20 cellular contexts compared by ENCODE assay signal in the genomic region with DNA sequence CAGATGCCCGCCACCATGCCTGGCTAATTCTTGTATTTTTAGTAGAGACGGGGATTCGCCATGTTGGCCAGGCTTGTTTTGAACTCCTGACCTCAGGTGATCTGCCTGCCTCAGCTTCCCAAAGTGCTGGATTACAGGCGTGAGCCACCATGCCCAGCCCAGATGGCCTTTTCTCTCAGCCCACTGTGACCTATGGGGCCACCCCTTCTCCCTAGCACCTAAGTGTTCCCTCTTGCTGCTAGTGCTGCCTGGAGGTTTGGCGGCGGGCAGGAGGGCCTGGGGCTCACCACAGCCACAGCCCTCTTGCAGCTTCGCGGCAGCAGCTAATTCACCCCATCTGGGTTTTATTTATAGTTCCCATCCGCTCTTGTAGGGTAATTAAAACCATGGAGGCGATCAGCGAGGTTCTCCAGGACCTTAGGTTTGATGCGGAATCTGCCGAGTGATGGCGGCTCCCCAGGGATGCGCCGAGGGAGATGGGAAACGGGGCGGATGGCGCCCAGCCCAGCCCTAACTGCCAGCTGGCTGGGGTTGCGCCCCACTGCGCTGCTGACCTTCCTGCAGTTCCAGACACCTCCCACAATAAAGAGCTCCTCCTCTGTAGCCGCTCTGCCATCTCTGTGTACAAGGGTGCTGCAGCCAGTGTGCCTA. TPM values are rescaled to one million over a fixed set of nuclear protein-coding genes. Genes with fewer than 3 reads are reported as not detected.
DNase-seq lines count a peak whose midpoint lies in the region; ATAC-seq and TF ChIP-seq lines count a peak whose summit lies in the region.
"Had no signal": no experiment of that assay in that cellular context is flagged by ENCODE, and none has a peak within 500 bp of the region (broad histone marks: within the 10 kb centered on the region; RNA-seq: fewer than 3 reads in every experiment).

No MANE protein-coding gene starts in this region.

- no peak for DNase-seq in activated T-helper 2 cell treated with anti-CD3 and anti-CD28 coated beads, Interferon-gamma antibody, Interleukin-2, Interleukin-4, amounts not matched to agents 10 μg/mL and 5 μg/mL and 100 μg/mL, durations not matched to agents 14 hours and 24 hours and 36 hours (ENCODE audit: low spot score)
- DNase-seq in naive B cell (no peak), dermis blood vessel endothelial cell (no peak), PC-3 (no peak), OCI-LY7 (ENCODE audit: low spot score) (no peak)
- DNase-seq: DMS79, midbrain, NCI-H2081 treated with DMSO at 0.1 percent for 48 hours, NCI-H526, ovary, PC-9 had no signal

- H3K4me3 ChIP-seq in BLaER1 (no peak overlapping the region), HEK293 (ENCODE audit: low read depth, low read length) (no peak overlapping the region), PC-3 (ENCODE audit: low read length) (no peak overlapping the region), OCI-LY7 (ENCODE audit: low read depth, low read length, poor library complexity, severe bottlenecking) (no peak overlapping the region)
- H3K4me3 ChIP-seq: ovary, PC-9, tibial nerve had no signal

- H3F3A ChIP-seq in PC-3 (ENCODE audit: low read length, unreplicated experiment), result no peaks in the 10 kb centered on the region

- peaks cover 14% of the 10 kb centered on the region for H3K27me3 Mint-ChIP-seq in activated T-helper 2 cell treated with anti-CD3 and anti-CD28 coated beads, Interferon-gamma antibody, Interleukin-2, Interleukin-4, amounts not matched to agents 10 μg/mL and 5 μg/mL and 100 μg/mL, durations not matched to agents 14 hours and 24 hours and 36 hours (ENCODE audit: low read depth)
- peaks cover 0 to 9% (median 6%) of the 10 kb centered on the region in 3 donors for H3K27me3 Mint-ChIP-seq in naive B cell

- H3K36me3 Mint-ChIP-seq in activated T-helper 2 cell treated with anti-CD3 and anti-CD28 coated beads, Interferon-gamma antibody, Interleukin-2, Interleukin-4, amounts not matched to agents 10 μg/mL and 5 μg/mL and 100 μg/mL, durations not matched to agents 14 hours and 24 hours and 36 hours (ENCODE audit: low read depth), result peaks cover 28% of the 10 kb centered on the region
- no peaks in the 10 kb centered on the region for H3K36me3 Mint-ChIP-seq in naive B cell

- H4K20me1 ChIP-seq in BLaER1 (peaks cover 44% of the 10 kb centered on the region), PC-3 (ENCODE audit: low read length) (no peaks in the 10 kb centered on the region), OCI-LY7 (ENCODE audit: insufficient read depth, low read length) (no peaks in the 10 kb centered on the region)

- H3K9me2 ChIP-seq in PC-3 (replicated peaks; ENCODE audit: low read length), result no peaks in the 10 kb centered on the region
- H3K9me2 ChIP-seq in OCI-LY7 (ENCODE audit: insufficient read depth, low read length), result no peaks in the 10 kb centered on the region

- peaks cover 13% of the 10 kb centered on the region; the same call in 1 of the 2 replicates for H3K27me3 ChIP-seq in BLaER1
- no peaks in the 10 kb centered on the region for H3K27me3 ChIP-seq in PC-3 (ENCODE audit: low read length)
- H3K27me3 ChIP-seq: ovary had no signal

- H3K27ac Mint-ChIP-seq in activated T-helper 2 cell treated with anti-CD3 and anti-CD28 coated beads, Interferon-gamma antibody, Interleukin-2, Interleukin-4, amounts not matched to agents 10 μg/mL and 5 μg/mL and 100 μg/mL, durations not matched to agents 14 hours and 24 hours and 36 hours, result no peak overlapping the region
- H3K27ac Mint-ChIP-seq in naive B cell, result peak overlapping the region in 2 of 6 donors; percentile 32 to 57

- POLR2A ChIA-PET in HEK293 (lab: Yijun Ruan, JAX), result interaction anchor here (2.9 kb wide), 1 partner anchor 20 kb away, joined by 11 read pairs; the partner anchor contains the start of gene UBA52
- POLR2A ChIA-PET in PC-3 (lab: Charles Lee; ENCODE audit: unreplicated experiment), result no interaction called here
- POLR2A ChIA-PET in OCI-LY7 (lab: Charles Lee), result interaction anchor here (1.1 kb wide), 1 partner anchor 47 kb away, joined by 3 read pairs; no protein-coding TSS in a partner anchor

- ATAC-seq in naive B cell (ENCODE audit: low read depth in 2 of 2), result no peak
- ATAC-seq in PC-3, result no peak
- no peak for ATAC-seq in GM19455 (IDR thresholded peaks at IDR 0.05; ENCODE audit: unreplicated experiment)
- ATAC-seq: esophagus mucosa had no signal

- peaks cover 84% of the 10 kb centered on the region for H3K4me1 ChIP-seq in BLaER1
- no peaks in the 10 kb centered on the region for H3K4me1 ChIP-seq in HEK293 (ENCODE audit: control insufficient read depth, insufficient read depth, low read length)
- peaks cover 27% of the 10 kb centered on the region for H3K4me1 ChIP-seq in PC-3 (ENCODE audit: insufficient read depth, low read length)
- peaks cover 42% of the 10 kb centered on the region for H3K4me1 ChIP-seq in OCI-LY7 (ENCODE audit: insufficient read depth, low read length, poor library complexity, severe bottlenecking)

- no peak for TF ChIP-seq CTCF in HEK293 (tag by site-specific recombination; IDR thresholded peaks at IDR 0.05)
- TF ChIP-seq CTCF in PC-3 (conservative IDR thresholded peaks at IDR 0.05; ENCODE audit: low read depth, low read length), result no peak
- TF ChIP-seq CTCF in OCI-LY7 (conservative IDR thresholded peaks at IDR 0.05; ENCODE audit: low read length), result no peak

- CTCF ChIA-PET in HEK293 (lab: Yijun Ruan, JAX), result interaction anchor here (1.0 to 3.1 kb wide), 4 partner anchors 71 to 395 kb away, joined by 3 to 19 read pairs (median 3); no protein-coding TSS in a partner anchor
- CTCF ChIA-PET in PC-3 (lab: Charles Lee), result no interaction called here
- CTCF ChIA-PET in OCI-LY7 (lab: Charles Lee; ENCODE audit: unreplicated experiment), result no interaction called here

- H3K9me3 ChIP-seq in BLaER1 (peaks cover 3% of the 10 kb centered on the region), HEK293 (ENCODE audit: control insufficient read depth, insufficient read depth, low read depth, low read length) (no peaks in the 10 kb centered on the region), PC-3 (ENCODE audit: low read length) (no peaks in the 10 kb centered on the region), OCI-LY7 (ENCODE audit: low read length) (no peaks in the 10 kb centered on the region)
- H3K9me3 ChIP-seq: ovary, tibial nerve had no signal

- H3K4me1 Mint-ChIP-seq in activated T-helper 2 cell treated with anti-CD3 and anti-CD28 coated beads, Interferon-gamma antibody, Interleukin-2, Interleukin-4, amounts not matched to agents 10 μg/mL and 5 μg/mL and 100 μg/mL, durations not matched to agents 14 hours and 24 hours and 36 hours (ENCODE audit: low read depth), result peaks cover 26% of the 10 kb centered on the region
- peaks cover 30 to 48% (median 46%) of the 10 kb centered on the region in 3 donors for H3K4me1 Mint-ChIP-seq in naive B cell

- H3K9ac ChIP-seq in BLaER1, result no peak overlapping the region
- H3K9ac ChIP-seq in PC-3 (ENCODE audit: low read length), result no peak overlapping the region

- no TSS peak for BruUV-seq in PC-3 (replicated peaks; lab: Mats Ljungman, UMichigan)
- BruUV-seq in OCI-LY7 (replicated peaks; lab: Mats Ljungman, UMichigan), result no TSS peak

- H3K79me2 ChIP-seq in PC-3 (ENCODE audit: low read length) (peaks cover 13% of the 10 kb centered on the region), OCI-LY7 (ENCODE audit: insufficient read depth, low read depth, low read length) (peaks cover 10% of the 10 kb centered on the region)

- H3K9me3 Mint-ChIP-seq in activated T-helper 2 cell treated with anti-CD3 and anti-CD28 coated beads, Interferon-gamma antibody, Interleukin-2, Interleukin-4, amounts not matched to agents 10 μg/mL and 5 μg/mL and 100 μg/mL, durations not matched to agents 14 hours and 24 hours and 36 hours, result no peaks in the 10 kb centered on the region
- no peaks in the 10 kb centered on the region for H3K9me3 Mint-ChIP-seq in naive B cell

- H3K27ac ChIP-seq in BLaER1, result no peak overlapping the region
- no peak overlapping the region for H3K27ac ChIP-seq in HEK293 (ENCODE audit: extremely low read depth, low read depth, low read length)
- H3K27ac ChIP-seq in PC-3 (ENCODE audit: low read length), result no peak overlapping the region
- H3K27ac ChIP-seq in OCI-LY7 (ENCODE audit: low read depth, low read length, poor library complexity, severe bottlenecking), result no peak overlapping the region
- H3K27ac ChIP-seq: C4-2B, ovary, PC-9, VCaP had no signal

- peak overlapping the region; percentile 28 for H3K4me2 ChIP-seq in BLaER1
- H3K4me2 ChIP-seq in PC-3 (ENCODE audit: low read length), result no peak overlapping the region
- H3K4me2 ChIP-seq in OCI-LY7 (ENCODE audit: low read length), result no peak overlapping the region
- H3K4me2 ChIP-seq: PC-9 had no signal

- no peak overlapping the region for H2AFZ ChIP-seq in PC-3 (ENCODE audit: low read length)
- no peak overlapping the region for H2AFZ ChIP-seq in OCI-LY7 (ENCODE audit: low read length)
- H2AFZ ChIP-seq: PC-9 had no signal

- peak overlapping the region; percentile 33 for H3K4me3 Mint-ChIP-seq in activated T-helper 2 cell treated with anti-CD3 and anti-CD28 coated beads, Interferon-gamma antibody, Interleukin-2, Interleukin-4, amounts not matched to agents 10 μg/mL and 5 μg/mL and 100 μg/mL, durations not matched to agents 14 hours and 24 hours and 36 hours (ENCODE audit: low read depth)
- peak overlapping the region in 5 of 8 donors; percentile 11 to 85 (median 29) for H3K4me3 Mint-ChIP-seq in naive B cell

- intact Hi-C loops in activated T-helper 2 cell treated with anti-CD3 and anti-CD28 coated beads, Interferon-gamma antibody, Interleukin-2, Interleukin-4, amounts not matched to agents 10 μg/mL and 5 μg/mL and 100 μg/mL, durations not matched to agents 14 hours and 24 hours and 36 hours (cut with micrococcal nuclease), result loop anchor here (5.0 kb wide), 1 partner anchor 255 kb away; no protein-coding TSS in a partner anchor
- intact Hi-C loops in PC-3 (cut with micrococcal nuclease), result no loop called here
- intact Hi-C loops in OCI-LY7 (cut with micrococcal nuclease; ENCODE audit: unreplicated experiment), result no loop called here

- H3K36me3 ChIP-seq in BLaER1, result peaks cover 21% of the 10 kb centered on the region
- H3K36me3 ChIP-seq in HEK293 (ENCODE audit: control insufficient read depth in 2 of 2, insufficient read depth in 1 of 2, low read length in 2 of 2), result peaks cover 0 to 6% of the 10 kb centered on the region in 2 experiments; a peak in 1 of 3 replicates
- no peaks in the 10 kb centered on the region for H3K36me3 ChIP-seq in PC-3 (ENCODE audit: low read depth, low read length)
- H3K36me3 ChIP-seq in OCI-LY7 (ENCODE audit: insufficient read depth, low read length), result peaks cover 17% of the 10 kb centered on the region; the same call in 1 of the 2 replicates
- H3K36me3 ChIP-seq: ovary had no signal

RNA-seq across cellular contexts. Expression of gene REX1BD, which starts 3.3 kb away (rescaled TPM):
- 122 and 132 TPM in 2 replicates for total RNA-seq in activated T-helper 2 cell treated with anti-CD3 and anti-CD28 coated beads, Interferon-gamma antibody, Interleukin-2, Interleukin-4, amounts not matched to agents 10 μg/mL and 5 μg/mL and 100 μg/mL, durations not matched to agents 14 hours and 24 hours and 36 hours
- 100 to 1,000 TPM in 2 of 6 donors, 10 to 100 TPM in 4; 76.0 to 107 (median 91.9) TPM for polyA plus RNA-seq in naive B cell (ENCODE audit: low read depth in 6 of 6)
- total RNA-seq in dermis blood vessel endothelial cell (75.5 and 91.2 TPM in 2 replicates), PC-3 (2014; rRNA removed) (121 and 207 TPM in 2 replicates), OCI-LY7 (2022) (84.6 and 88.8 TPM in 2 replicates)
- total RNA-seq in OCI-LY7 (2014; rRNA removed; shearing (Covaris generic)), result 122 and 126 TPM in 2 replicates

RNA-seq across cellular contexts. Expression of gene CRLF1, which starts 14.7 kb away (rescaled TPM):
- total RNA-seq in activated T-helper 2 cell treated with anti-CD3 and anti-CD28 coated beads, Interferon-gamma antibody, Interleukin-2, Interleukin-4, amounts not matched to agents 10 μg/mL and 5 μg/mL and 100 μg/mL, durations not matched to agents 14 hours and 24 hours and 36 hours, result not detected in 2 replicates
- 1 to 10 TPM in 2 of 6 donors, under 1 TPM in 2, not detected in 2; 0.44 to 7.0 (median 0.97) TPM for polyA plus RNA-seq in naive B cell (ENCODE audit: low read depth in 6 of 6)
- not detected in 2 replicates for total RNA-seq in dermis blood vessel endothelial cell
- total RNA-seq in PC-3 (2014; rRNA removed), result 0.23 and 2.6 TPM in 2 replicates
- 0.82 TPM in 1 of 2 replicates, not detected in the other for total RNA-seq in OCI-LY7 (2014; rRNA removed; shearing (Covaris generic))
- 1.3 and 1.5 TPM in 2 replicates for total RNA-seq in OCI-LY7 (2022)

RNA-seq across cellular contexts. Expression of gene UBA52, which starts 20.2 kb away (rescaled TPM):
- 1,564 and 1,579 TPM in 2 replicates for total RNA-seq in activated T-helper 2 cell treated with anti-CD3 and anti-CD28 coated beads, Interferon-gamma antibody, Interleukin-2, Interleukin-4, amounts not matched to agents 10 μg/mL and 5 μg/mL and 100 μg/mL, durations not matched to agents 14 hours and 24 hours and 36 hours
- polyA plus RNA-seq in naive B cell (ENCODE audit: low read depth in 6 of 6), result 1,000 to 10,000 TPM; 1,188 to 1,782 (median 1,685) TPM
- total RNA-seq in dermis blood vessel endothelial cell (755 and 1,061 TPM in 2 replicates), PC-3 (2014; rRNA removed) (871 and 1,108 TPM in 2 replicates), OCI-LY7 (2022) (1,496 and 1,653 TPM in 2 replicates)
- 1,188 and 1,580 TPM in 2 replicates for total RNA-seq in OCI-LY7 (2014; rRNA removed; shearing (Covaris generic))

RNA-seq across cellular contexts. Expression of gene TMEM59L, which starts 20.8 kb away (rescaled TPM):
- not detected in 2 replicates for total RNA-seq in activated T-helper 2 cell treated with anti-CD3 and anti-CD28 coated beads, Interferon-gamma antibody, Interleukin-2, Interleukin-4, amounts not matched to agents 10 μg/mL and 5 μg/mL and 100 μg/mL, durations not matched to agents 14 hours and 24 hours and 36 hours
- not detected for polyA plus RNA-seq in naive B cell (ENCODE audit: low read depth in 6 of 6)
- total RNA-seq in dermis blood vessel endothelial cell (under 0.01 TPM in 1 of 2 replicates, not detected in the other), PC-3 (2014; rRNA removed) (0.17 and 0.44 TPM in 2 replicates), OCI-LY7 (2022) (0.84 and 0.89 TPM in 2 replicates)
- 0.33 and 1.0 TPM in 2 replicates for total RNA-seq in OCI-LY7 (2014; rRNA removed; shearing (Covaris generic))
- total RNA-seq: activated CD8-positive, alpha-beta memory T cell treated with anti-CD3 and anti-CD28 coated beads for 36 hours; dermis microvascular lymphatic vessel endothelial cell had no signal

RNA-seq across cellular contexts. Expression of gene KXD1, which starts 34.2 kb away (rescaled TPM):
- 132 and 141 TPM in 2 replicates for total RNA-seq in activated T-helper 2 cell treated with anti-CD3 and anti-CD28 coated beads, Interferon-gamma antibody, Interleukin-2, Interleukin-4, amounts not matched to agents 10 μg/mL and 5 μg/mL and 100 μg/mL, durations not matched to agents 14 hours and 24 hours and 36 hours
- 100 to 1,000 TPM in 1 of 6 donors, 10 to 100 TPM in 5; 75.3 to 108 (median 84.5) TPM for polyA plus RNA-seq in naive B cell (ENCODE audit: low read depth in 6 of 6)
- 58.0 and 91.2 TPM in 2 replicates for total RNA-seq in dermis blood vessel endothelial cell
- 137 and 162 TPM in 2 replicates for total RNA-seq in PC-3 (2014; rRNA removed)
- 96.0 and 99.8 TPM in 2 replicates for total RNA-seq in OCI-LY7 (2014; rRNA removed; shearing (Covaris generic))
- total RNA-seq in OCI-LY7 (2022), result 96.7 and 101 TPM in 2 replicates
